In genomic region chr16:27712251-27712711, GRCh38 we compare ENCODE assay signal across 22 cellular contexts.
DNase-seq lines count a peak whose midpoint lies in the region; ATAC-seq and TF ChIP-seq lines count a peak whose summit lies in the region.
"Had no signal": no experiment of that assay in that cellular context is flagged by ENCODE, and none has a peak within 500 bp of the region (broad histone marks: within the 10 kb centered on the region; RNA-seq: fewer than 3 reads in every experiment).

No MANE protein-coding gene starts in this region.

- H3K4me3 Mint-ChIP-seq in GM23338 (no peak overlapping the region), neural crest cell (peak overlapping the region; percentile 48)
- H3K4me3 Mint-ChIP-seq: activated naive CD8-positive, alpha-beta T cell treated with anti-CD3 and anti-CD28 coated beads, Interleukin-2, amount 50 U/mL, for 24 hours; IgD-negative memory B cell; mesothelial cell of epicardium; natural killer cell treated with Interleukin-12 subunit alpha and Interleukin-12 subunit beta and Interleukin-15 and Interleukin-18, amount 100 ng/mL, for 72 hours; stimulated activated effector memory CD8-positive, alpha-beta T cell treated with anti-CD3 and anti-CD28 coated beads, Interleukin-12 subunit alpha, Interleukin-12 subunit beta, amount 100 ng/mL, for 72 hours; T-helper 1 cell treated with Interleukin-12 subunit alpha and Interleukin-12 subunit beta and Interleukin-4 antibody, amounts not matched to agents 30 μg/mL and 1 μg/mL, for 36 hours had no signal

- H3K4me3 ChIP-seq in GM23338: no peak overlapping the region
- no peak overlapping the region for H3K4me3 ChIP-seq in upper lobe of right lung
- H3K4me3 ChIP-seq: coronary artery, left lung, prostate gland, SJSA1, testis had no signal

- H3K79me2 ChIP-seq in GM23338 (replicated peaks; ENCODE audit: insufficient read depth): no peaks in the 10 kb centered on the region

- no peaks in the 10 kb centered on the region for H3K9me3 ChIP-seq in upper lobe of right lung
- H3K9me3 ChIP-seq: left lung, prostate gland, SJSA1, testis had no signal

- no peaks in the 10 kb centered on the region for H3K36me3 ChIP-seq in GM23338 (ENCODE audit: insufficient read depth)
- H3K36me3 ChIP-seq in upper lobe of right lung: no peaks in the 10 kb centered on the region
- H3K36me3 ChIP-seq: prostate gland, SJSA1 had no signal

- peaks cover 4% of the 10 kb centered on the region; the same call in 1 of the 3 replicates for H3K4me1 Mint-ChIP-seq in GM23338
- H3K4me1 Mint-ChIP-seq in neural crest cell: peaks cover 52% of the 10 kb centered on the region
- H3K4me1 Mint-ChIP-seq: activated naive CD8-positive, alpha-beta T cell treated with anti-CD3 and anti-CD28 coated beads, Interleukin-2, amount 50 U/mL, for 24 hours; IgD-negative memory B cell; stimulated activated effector memory CD8-positive, alpha-beta T cell treated with anti-CD3 and anti-CD28 coated beads, Interleukin-12 subunit alpha, Interleukin-12 subunit beta, amount 100 ng/mL, for 72 hours had no signal

- TF ChIP-seq CTCF in GM23338 (conservative IDR thresholded peaks at IDR 0.05; ENCODE audit: low read depth in 2 of 2) (no peak), neural crest cell (conservative IDR thresholded peaks at IDR 0.05) (no peak), upper lobe of right lung (IDR thresholded peaks at IDR 0.05) (no peak)

- peak; percentile 54 for ATAC-seq in GM23338
- no peak for ATAC-seq in upper lobe of right lung
- no peak for ATAC-seq in HG02623 (IDR thresholded peaks at IDR 0.05; ENCODE audit: unreplicated experiment)
- ATAC-seq in GM19351 (IDR thresholded peaks at IDR 0.05; ENCODE audit: unreplicated experiment): no peak
- ATAC-seq in GM19452 (IDR thresholded peaks at IDR 0.05; ENCODE audit: unreplicated experiment): no peak
- ATAC-seq: activated naive CD8-positive, alpha-beta T cell treated with anti-CD3 and anti-CD28 coated beads, Interleukin-2, amount 50 U/mL, for 24 hours; left lung; natural killer cell treated with Interleukin-12 subunit alpha and Interleukin-12 subunit beta and Interleukin-15 and Interleukin-18, amount 100 ng/mL, for 72 hours; stimulated activated effector memory CD8-positive, alpha-beta T cell treated with anti-CD3 and anti-CD28 coated beads, Interleukin-12 subunit alpha, Interleukin-12 subunit beta, amount 100 ng/mL, for 72 hours had no signal

- no peaks in the 10 kb centered on the region for H4K20me1 ChIP-seq in GM23338 (replicated peaks; ENCODE audit: insufficient read depth)

- H3K27ac Mint-ChIP-seq in GM23338 (no peak overlapping the region), neural crest cell (ENCODE audit: unreplicated experiment) (no peak overlapping the region)
- H3K27ac Mint-ChIP-seq: activated naive CD8-positive, alpha-beta T cell treated with anti-CD3 and anti-CD28 coated beads, Interleukin-2, amount 50 U/mL, for 24 hours; mesothelial cell of epicardium; natural killer cell treated with Interleukin-12 subunit alpha and Interleukin-12 subunit beta and Interleukin-15 and Interleukin-18, amount 100 ng/mL, for 72 hours; stimulated activated effector memory CD8-positive, alpha-beta T cell treated with anti-CD3 and anti-CD28 coated beads, Interleukin-12 subunit alpha, Interleukin-12 subunit beta, amount 100 ng/mL, for 72 hours; T-helper 1 cell treated with Interleukin-12 subunit alpha and Interleukin-12 subunit beta and Interleukin-4 antibody, amounts not matched to agents 30 μg/mL and 1 μg/mL, for 36 hours had no signal

- H3K9me2 ChIP-seq in GM23338 (ENCODE audit: insufficient read depth): no peaks in the 10 kb centered on the region

- no peak overlapping the region for H3K4me2 ChIP-seq in GM23338

- H3K27ac ChIP-seq in GM23338 (ENCODE audit: low read depth): no peak overlapping the region
- H3K27ac ChIP-seq in upper lobe of right lung: no peak overlapping the region
- H3K27ac ChIP-seq: coronary artery, left lung, prostate gland, SJSA1, testis had no signal

- H3K36me3 Mint-ChIP-seq in GM23338 (ENCODE audit: low read depth) (no peaks in the 10 kb centered on the region; the same call in 1 of the 3 replicates), neural crest cell (ENCODE audit: low read depth) (peaks cover 16% of the 10 kb centered on the region)
- H3K36me3 Mint-ChIP-seq: stimulated activated effector memory CD8-positive, alpha-beta T cell treated with anti-CD3 and anti-CD28 coated beads, Interleukin-12 subunit alpha, Interleukin-12 subunit beta, amount 100 ng/mL, for 72 hours had no signal

- H3F3A ChIP-seq in GM23338 (replicated peaks; ENCODE audit: low read depth): no peaks in the 10 kb centered on the region

- H3K4me1 ChIP-seq in GM23338 (ENCODE audit: insufficient read depth): no peaks in the 10 kb centered on the region
- H3K4me1 ChIP-seq in upper lobe of right lung: no peaks in the 10 kb centered on the region
- H3K4me1 ChIP-seq: left lung, prostate gland, SJSA1, testis had no signal

- H2AFZ ChIP-seq in GM23338: no peak overlapping the region

- H3K27me3 Mint-ChIP-seq in GM23338 (ENCODE audit: insufficient read depth, low read depth, poor library complexity): peaks cover 3% of the 10 kb centered on the region
- H3K27me3 Mint-ChIP-seq in neural crest cell (ENCODE audit: low read depth): no peaks in the 10 kb centered on the region
- H3K27me3 Mint-ChIP-seq: activated naive CD8-positive, alpha-beta T cell treated with anti-CD3 and anti-CD28 coated beads, Interleukin-2, amount 50 U/mL, for 24 hours; IgD-negative memory B cell; natural killer cell treated with Interleukin-12 subunit alpha and Interleukin-12 subunit beta and Interleukin-15 and Interleukin-18, amount 100 ng/mL, for 72 hours had no signal

- H3K27me3 ChIP-seq in GM23338 (ENCODE audit: insufficient read depth) (no peaks in the 10 kb centered on the region), upper lobe of right lung (no peaks in the 10 kb centered on the region)
- H3K27me3 ChIP-seq: left lung, SJSA1, testis had no signal

- H3K9me3 Mint-ChIP-seq in GM23338 (no peaks in the 10 kb centered on the region), neural crest cell (no peaks in the 10 kb centered on the region)
- H3K9me3 Mint-ChIP-seq: activated naive CD8-positive, alpha-beta T cell treated with anti-CD3 and anti-CD28 coated beads, Interleukin-2, amount 50 U/mL, for 24 hours; mesothelial cell of epicardium; natural killer cell treated with Interleukin-12 subunit alpha and Interleukin-12 subunit beta and Interleukin-15 and Interleukin-18, amount 100 ng/mL, for 72 hours; stimulated activated effector memory CD8-positive, alpha-beta T cell treated with anti-CD3 and anti-CD28 coated beads, Interleukin-12 subunit alpha, Interleukin-12 subunit beta, amount 100 ng/mL, for 72 hours; T-helper 1 cell treated with Interleukin-12 subunit alpha and Interleukin-12 subunit beta and Interleukin-4 antibody, amounts not matched to agents 30 μg/mL and 1 μg/mL, for 36 hours had no signal

- intact Hi-C loops in upper lobe of right lung (cut with DNase I): no loop called here

- DNase-seq in GM23338 (ENCODE audit: low spot score): no peak
- peak; percentile 48 for DNase-seq in epidermal melanocyte (ENCODE audit: insufficient read length, low spot score)
- no peak for DNase-seq in neural crest cell (ENCODE audit: low read depth, low spot score)
- DNase-seq in upper lobe of right lung: peak; percentile 34
- DNase-seq: activated CD4-positive, alpha-beta T cell treated with anti-CD3 and anti-CD28 coated beads, Interleukin-2, amount 50 U/mL, for 1 hour; activated naive CD8-positive, alpha-beta T cell treated with anti-CD3 and anti-CD28 coated beads, Interleukin-2, amount 50 U/mL, for 24 hours; DND-41; NCI-H524 treated with DMSO at 0.1 percent for 48 hours; stimulated activated CD4-positive, alpha-beta T cell treated with anti-CD3 and anti-CD28 coated beads, Interleukin-1b, Interleukin-23, amount 100 ng/mL, for 48 hours; testis had no signal

TF ChIP-seq in GM23338, 12 proteins besides CTCF, POLR2A, EP300 and RAD21 (continues in another document):
- TF ChIP-seq ZNF114 (CRISPR knock-in tag; IDR thresholded peaks at IDR 0.05) (no peak), POLR2AphosphoS5 (IDR thresholded peaks at IDR 0.05; ENCODE audit: low read depth) (no peak), ZNF331 (CRISPR knock-in tag; IDR thresholded peaks at IDR 0.05; ENCODE audit: low read depth) (no peak), CREB1 (CRISPR knock-in tag; IDR thresholded peaks at IDR 0.05; ENCODE audit: low read depth) (no peak)

Comparison
In these comparisons a context has a peak if more than half of its experiments do, and no peak if none do; other contexts are left out.
1. DNase-seq: peak in epidermal melanocyte (single experiment) and upper lobe of right lung (single experiment); none in GM23338 (single experiment) and neural crest cell (single experiment).